In the genomic region with DNA sequence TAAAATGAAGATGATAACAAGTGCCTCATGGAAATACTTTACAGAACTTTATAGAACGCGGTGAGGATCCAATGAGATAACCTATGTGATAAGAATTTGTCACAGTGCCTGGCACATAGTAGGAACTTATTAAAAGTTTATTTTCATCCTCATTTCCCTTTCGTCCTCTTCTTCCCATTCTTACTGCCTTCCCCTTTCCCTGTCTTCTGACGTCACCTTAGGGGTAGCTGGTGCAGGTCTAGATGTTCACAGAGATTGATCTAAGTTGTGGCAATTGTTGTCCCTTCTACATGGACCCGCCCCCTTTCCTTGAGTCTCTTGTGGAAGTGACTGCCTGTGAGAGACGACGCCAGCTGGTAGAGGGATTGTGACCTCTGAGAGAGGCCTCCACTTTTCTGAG, we compare ENCODE assay signal across 9 cellular contexts. TPM values are rescaled to one million over a fixed set of nuclear protein-coding genes. Genes with fewer than 3 reads are reported as not detected.
"Had no signal": no experiment of that assay in that cellular context is flagged by ENCODE, and none has a peak within 500 bp of the region (broad histone marks: within the 10 kb centered on the region; RNA-seq: fewer than 3 reads in every experiment).

No MANE protein-coding gene starts in this region.

- H3K27ac ChIP-seq: HL-60 had no signal

- H3K27ac Mint-ChIP-seq: IgD-negative memory B cell had no signal

- H3K36me3 Mint-ChIP-seq: IgD-negative memory B cell had no signal

- H3K4me1 Mint-ChIP-seq: IgD-negative memory B cell had no signal

- ATAC-seq: K562 had no signal

- FAIRE-seq: HTR-8/SVneo, K562 had no signal

- DNase-seq: IMR-90, KBM-7, KG1 had no signal

- H3K4me3 Mint-ChIP-seq: IgD-negative memory B cell had no signal

- H3K4me3 ChIP-seq: K562 had no signal

RNA-seq across cellular contexts. Expression of a gene that starts 46.5 kb away (rescaled TPM):
- total RNA-seq: HT-29, HT1080, K562 had no signal
- polyA plus RNA-seq: IgD-negative memory B cell, K562 had no signal
